ENCODE assay signal across 7 cellular contexts in genomic region chr6:37128863-37129443, GRCh38. TPM values are rescaled to one million over a fixed set of nuclear protein-coding genes. Genes with fewer than 3 reads are reported as not detected.
DNase-seq lines count a peak whose midpoint lies in the region; ATAC-seq, FAIRE-seq and TF ChIP-seq lines count a peak whose summit lies in the region.
"Not testable (repeated sequence)": the region's sequence is repeated elsewhere in the genome, so short reads cannot be mapped to it uniquely, and the experiment has no call there.

No MANE protein-coding gene starts in this region.

- not testable (repeated sequence) for BruUV-seq in PC-9 (replicated peaks; lab: Mats Ljungman, UMichigan)

- H2AFZ ChIP-seq in GM23338, PC-9: not testable (repeated sequence)

- H3K4me2 ChIP-seq in GM23338, result peak overlapping the region; percentile 54
- H3K4me2 ChIP-seq in PC-9, result peak overlapping the region; percentile 44

- H3F3A ChIP-seq in GM23338 (replicated peaks; ENCODE audit: low read depth) (peaks cover 21% of the 10 kb centered on the region), PC-9 (ENCODE audit: insufficient read depth, low read depth) (peaks cover 60% of the 10 kb centered on the region)

- H3K9ac ChIP-seq in kidney (ENCODE audit: low read length in 2 of 2), result peak overlapping the region in 1 of 2 donors; percentile 41

- POLR2A ChIA-PET in PC-9 (lab: Charles Lee; ENCODE audit: unreplicated experiment), result not testable (repeated sequence)

- peaks cover 68% of the 10 kb centered on the region for H3K79me2 ChIP-seq in GM23338 (replicated peaks; ENCODE audit: insufficient read depth)
- not testable (repeated sequence) for H3K79me2 ChIP-seq in PC-9 (ENCODE audit: low read depth)

- H3K27me3 Mint-ChIP-seq in GM23338 (ENCODE audit: insufficient read depth, low read depth, poor library complexity) (peaks cover 16% of the 10 kb centered on the region), brain (peaks cover 11% of the 10 kb centered on the region)
- H3K27me3 Mint-ChIP-seq in neural crest cell (ENCODE audit: low read depth), result not testable (repeated sequence)

- H3K27ac Mint-ChIP-seq in GM23338 (peak overlapping the region; percentile 91), brain (peak overlapping the region in 3 of 5 experiments; percentile 47 to 80 (median 70))
- H3K27ac Mint-ChIP-seq in neural crest cell (ENCODE audit: unreplicated experiment), result not testable (repeated sequence)
- peak overlapping the region; percentile 14 for H3K27ac Mint-ChIP-seq in stimulated activated effector memory CD8-positive, alpha-beta T cell treated with anti-CD3 and anti-CD28 coated beads, Interleukin-12 subunit alpha, Interleukin-12 subunit beta, amount 100 ng/mL, for 72 hours

- H3K4me1 ChIP-seq in GM23338 (ENCODE audit: insufficient read depth), result peaks cover 61% of the 10 kb centered on the region
- H3K4me1 ChIP-seq in PC-9 (replicated peaks; ENCODE audit: insufficient read depth), result peaks cover 87% of the 10 kb centered on the region
- H3K4me1 ChIP-seq in cardiac muscle cell (ENCODE audit: low read depth), result peaks cover 38% of the 10 kb centered on the region
- H3K4me1 ChIP-seq in kidney (ENCODE audit: control insufficient read depth in 1 of 2, insufficient read depth in 1 of 2, low read depth in 1 of 2, low read length in 2 of 2), result peaks cover 14 to 19% of the 10 kb centered on the region in 2 donors

- H3K4me3 Mint-ChIP-seq in GM23338, result peak overlapping the region; percentile 23; the same call in 2 of the 3 replicates
- H3K4me3 Mint-ChIP-seq in brain; stimulated activated effector memory CD8-positive, alpha-beta T cell treated with anti-CD3 and anti-CD28 coated beads, Interleukin-12 subunit alpha, Interleukin-12 subunit beta, amount 100 ng/mL, for 72 hours: not testable (repeated sequence)
- H3K4me3 Mint-ChIP-seq in neural crest cell, result peak overlapping the region; percentile 41

- peak overlapping the region; percentile 95 for H3K27ac ChIP-seq in GM23338 (ENCODE audit: low read depth)
- H3K27ac ChIP-seq in PC-9, result peak overlapping the region; percentile 95
- H3K27ac ChIP-seq in cardiac muscle cell, result peak overlapping the region; percentile 99
- H3K27ac ChIP-seq in kidney (ENCODE audit: low read depth in 2 of 2, low read length in 2 of 2), result peak overlapping the region; percentile 40 to 73

- intact Hi-C loops in PC-9 (cut with micrococcal nuclease; ENCODE audit: unreplicated experiment); kidney (cut with DNase I): not testable (repeated sequence)

- ATAC-seq in GM23338; stimulated activated effector memory CD8-positive, alpha-beta T cell treated with anti-CD3 and anti-CD28 coated beads, Interleukin-12 subunit alpha, Interleukin-12 subunit beta, amount 100 ng/mL, for 72 hours: not testable (repeated sequence)

- not testable (repeated sequence) for H4K20me1 ChIP-seq in GM23338 (replicated peaks; ENCODE audit: insufficient read depth); PC-9 (ENCODE audit: insufficient read depth)

- not testable (repeated sequence) for H3K9me3 ChIP-seq in PC-9 (ENCODE audit: insufficient read depth, low read depth); cardiac muscle cell (ENCODE audit: low read depth); kidney (ENCODE audit: control insufficient read depth in 1 of 2, low read length in 2 of 2)

- DNase-seq in GM23338 (ENCODE audit: low spot score); PC-9; cardiac muscle cell (ENCODE audit: low read depth in 1 of 2, low spot score in 1 of 2); neural crest cell (ENCODE audit: low read depth, low spot score); stimulated activated effector memory CD8-positive, alpha-beta T cell treated with anti-CD3 and anti-CD28 coated beads, Interleukin-12 subunit alpha, Interleukin-12 subunit beta, amount 100 ng/mL, for 72 hours (ENCODE audit: low spot score in 2 of 2): not testable (repeated sequence)
- peak; percentile 8 for DNase-seq in kidney

- not testable (repeated sequence) for TF ChIP-seq CTCF in GM23338 (conservative IDR thresholded peaks at IDR 0.05; ENCODE audit: low read depth in 2 of 2); PC-9 (conservative IDR thresholded peaks at IDR 0.05); brain (conservative IDR thresholded peaks at IDR 0.05); cardiac muscle cell (IDR thresholded peaks at IDR 0.05; ENCODE audit: low read depth, low read length); kidney (IDR thresholded peaks at IDR 0.05; ENCODE audit: borderline replicate concordance, extremely low read depth, insufficient read depth); neural crest cell (conservative IDR thresholded peaks at IDR 0.05)

- H3K27me3 ChIP-seq in GM23338 (ENCODE audit: insufficient read depth); PC-9 (ENCODE audit: insufficient read depth, low read depth); cardiac muscle cell: not testable (repeated sequence)

- CTCF ChIA-PET in PC-9 (lab: Charles Lee), result interaction anchor here (0.6 to 1.6 kb wide), 2 partner anchors 46 to 105 kb away, joined by 3 read pairs; no protein-coding TSS in a partner anchor

- peaks cover 62% of the 10 kb centered on the region for H3K4me1 Mint-ChIP-seq in GM23338
- peaks cover 62% of the 10 kb centered on the region for H3K4me1 Mint-ChIP-seq in brain
- peaks cover 56% of the 10 kb centered on the region for H3K4me1 Mint-ChIP-seq in neural crest cell
- peaks cover 31% of the 10 kb centered on the region for H3K4me1 Mint-ChIP-seq in stimulated activated effector memory CD8-positive, alpha-beta T cell treated with anti-CD3 and anti-CD28 coated beads, Interleukin-12 subunit alpha, Interleukin-12 subunit beta, amount 100 ng/mL, for 72 hours

- not testable (repeated sequence) for H3K9me2 ChIP-seq in GM23338 (ENCODE audit: insufficient read depth); PC-9 (ENCODE audit: insufficient read depth)

- H3K36me3 ChIP-seq in GM23338 (ENCODE audit: insufficient read depth); PC-9 (ENCODE audit: low read depth); cardiac muscle cell; kidney (ENCODE audit: control insufficient read depth in 1 of 2, insufficient read depth in 2 of 2, low read length in 2 of 2): not testable (repeated sequence)

- not testable (repeated sequence) for FAIRE-seq in kidney (lab: Jason Lieb, UNC)

- peaks cover 38% of the 10 kb centered on the region for H3K36me3 Mint-ChIP-seq in GM23338 (ENCODE audit: low read depth)
- not testable (repeated sequence) for H3K36me3 Mint-ChIP-seq in brain; neural crest cell (ENCODE audit: low read depth); stimulated activated effector memory CD8-positive, alpha-beta T cell treated with anti-CD3 and anti-CD28 coated beads, Interleukin-12 subunit alpha, Interleukin-12 subunit beta, amount 100 ng/mL, for 72 hours

- not testable (repeated sequence) for H3K9me3 Mint-ChIP-seq in GM23338; brain; neural crest cell; stimulated activated effector memory CD8-positive, alpha-beta T cell treated with anti-CD3 and anti-CD28 coated beads, Interleukin-12 subunit alpha, Interleukin-12 subunit beta, amount 100 ng/mL, for 72 hours

- H3K4me3 ChIP-seq in GM23338, result peak overlapping the region; percentile 1; the same call in 1 of the 2 replicates
- H3K4me3 ChIP-seq in PC-9; cardiac muscle cell; kidney (ENCODE audit: low read length in 2 of 2): not testable (repeated sequence)

RNA-seq across cellular contexts. Expression of gene PIM1, which starts 41.0 kb away (rescaled TPM):
- 64.0 and 74.2 TPM in 2 replicates for total RNA-seq in GM23338 (2014; rRNA removed; shearing (Covaris generic))
- polyA plus RNA-seq in GM23338 (2016; fragmentation: Nextera tagmentation; extraction: Ambion mirVana) (43.7 and 46.0 TPM in 2 replicates), brain (ENCODE audit: insufficient read depth, low read depth, low replicate concordance) (102 TPM), cardiac muscle cell (14.7 and 20.0 TPM in 2 replicates), kidney (ENCODE audit: insufficient read depth, low read depth, low replicate concordance) (19.1 TPM)
- total RNA-seq in PC-9 (2021) (51.0 and 60.3 TPM in 2 replicates), cardiac muscle cell (15.8 and 21.5 TPM in 2 replicates), kidney (30.4 TPM), neural crest cell (8.6 and 9.1 TPM in 2 replicates)
